Comparison of ENCODE assay signal across 2 cellular contexts in genomic region chr10:110671788-110672579, GRCh38.
TF ChIP-seq lines count a peak whose summit lies in the region.

No MANE protein-coding gene starts in this region.

TF ChIP-seq in IMR-90, 13 proteins besides CTCF, POLR2A, EP300 and RAD21:
- TF ChIP-seq CHD1 (IDR thresholded peaks at IDR 0.05; ENCODE audit: low read depth, low read length) (no peak), MAZ (IDR thresholded peaks at IDR 0.05; ENCODE audit: borderline replicate concordance, low read depth, low read length) (peak; percentile 88), MXI1 (IDR thresholded peaks at IDR 0.05; ENCODE audit: borderline replicate concordance, low read depth, low read length) (peak; percentile 65; the same call in 1 of the 2 replicates), SMC3 (IDR thresholded peaks at IDR 0.05; ENCODE audit: low read depth, low read length) (peak; percentile 69), FOS (IDR thresholded peaks at IDR 0.05; ENCODE audit: low read depth, low read length) (no peak), BHLHE40 (IDR thresholded peaks at IDR 0.05; ENCODE audit: low read depth, low read length) (peak; percentile 25; the same call in 1 of the 2 replicates)

TF ChIP-seq in K562, 482 proteins besides CTCF, POLR2A, EP300 and RAD21 (continues in another document):
- peak; percentile 82; the same call in 1 of the 2 replicates for TF ChIP-seq ZNF592 (IDR thresholded peaks at IDR 0.05)
- TF ChIP-seq HNRNPL (IDR thresholded peaks at IDR 0.05; ENCODE audit: low read depth, low read length), result 0 out of 2 replicates have a peak, but pooled peaks have one; percentile 41
- TF ChIP-seq ARID4B (CRISPR knock-in tag; IDR thresholded peaks at IDR 0.05), result peak; percentile 51; the same call in 1 of the 2 replicates
- TF ChIP-seq MAZ (CRISPR knock-in tag; conservative IDR thresholded peaks at IDR 0.05 in 1 of 2, IDR thresholded peaks at IDR 0.05 in 1 of 2), result peak; percentile 51 to 84; a peak in 3 of 4 replicates
- peak; percentile 89 for TF ChIP-seq MGA (IDR thresholded peaks at IDR 0.05)
- peak; percentile 98 for TF ChIP-seq SAFB (IDR thresholded peaks at IDR 0.05; ENCODE audit: borderline replicate concordance, low read depth, low read length)
- TF ChIP-seq SUPT5H (IDR thresholded peaks at IDR 0.05), result peak; percentile 44
- TF ChIP-seq ID3 (CRISPR knock-in tag; IDR thresholded peaks at IDR 0.05), result no peak
- TF ChIP-seq ID3 (tag; IDR thresholded peaks at IDR 0.05), result 0 out of 2 replicates have a peak, but pooled peaks have one; percentile 41
- TF ChIP-seq RNF2 (IDR thresholded peaks at IDR 0.05), result peak; percentile 72; the same call in 1 of the 2 replicates
- TF ChIP-seq NRF1 (conservative IDR thresholded peaks at IDR 0.05 in 1 of 2, IDR thresholded peaks at IDR 0.05 in 1 of 2), result peak in 1 of 2 experiments; percentile 35; a peak in 3 of 4 replicates
- TF ChIP-seq CHD1 (IDR thresholded peaks at IDR 0.05; ENCODE audit: low read length), result peak; percentile 83
- peak; percentile 53; the same call in 1 of the 2 replicates for TF ChIP-seq DMBX1 (CRISPR knock-in tag; IDR thresholded peaks at IDR 0.05; ENCODE audit: borderline replicate concordance)
- TF ChIP-seq ZMIZ1 (IDR thresholded peaks at IDR 0.05; ENCODE audit: low read depth in 2 of 2, low read length in 2 of 2), result no peak
- no peak for TF ChIP-seq ATF1 (CRISPR knock-in tag; IDR thresholded peaks at IDR 0.05)
- peak; percentile 68 for TF ChIP-seq ATF1 (tag; IDR thresholded peaks at IDR 0.05)
- TF ChIP-seq KLF16 (IDR thresholded peaks at IDR 0.05), result peak; percentile 19; the same call in 1 of the 2 replicates
- 0 out of 2 replicates have a peak, but pooled peaks have one; percentile 41 for TF ChIP-seq MYNN (IDR thresholded peaks at IDR 0.05)
- no peak for TF ChIP-seq MYNN (CRISPR knock-in tag; IDR thresholded peaks at IDR 0.05)
- TF ChIP-seq ZBTB2 (IDR thresholded peaks at IDR 0.05), result peak; percentile 79
- no peak for TF ChIP-seq ZNF174 (CRISPR knock-in tag; IDR thresholded peaks at IDR 0.05)
